ENCODE assay signal across 1 cellular context in genomic region chr6:166345672-166346071, GRCh38.
TF ChIP-seq lines count a peak whose summit lies in the region.

No MANE protein-coding gene starts in this region.

TF ChIP-seq in K562, 482 proteins besides CTCF, POLR2A, EP300 and RAD21:
- TF ChIP-seq TCF3 (CRISPR knock-in tag; IDR thresholded peaks at IDR 0.05) (peak; percentile 57), CBFA2T2 (conservative IDR thresholded peaks at IDR 0.05) (peak; percentile 51), CBFA2T3 (IDR thresholded peaks at IDR 0.05) (peak; percentile 65), NCOR1 (IDR thresholded peaks at IDR 0.05) (0 out of 2 replicates have a peak, but pooled peaks have one; percentile 22), TAL1 (IDR thresholded peaks at IDR 0.05) (peak; percentile 64)
